In genomic region chr12:12336049-12336411, GRCh38 we compare ENCODE assay signal across 12 cellular contexts. TPM values are rescaled to one million over a fixed set of nuclear protein-coding genes. Genes with fewer than 3 reads are reported as not detected.
DNase-seq lines count a peak whose midpoint lies in the region; ATAC-seq and TF ChIP-seq lines count a peak whose summit lies in the region.
"Had no signal": no experiment of that assay in that cellular context is flagged by ENCODE, and none has a peak within 500 bp of the region (broad histone marks: within the 10 kb centered on the region; RNA-seq: fewer than 3 reads in every experiment).

No MANE protein-coding gene starts in this region.

- H4K20me1 ChIP-seq in mammary epithelial cell (ENCODE audit: insufficient read depth, low read length), result no peaks in the 10 kb centered on the region

- no peaks in the 10 kb centered on the region for H3K36me3 Mint-ChIP-seq in stimulated activated effector memory CD8-positive, alpha-beta T cell treated with anti-CD3 and anti-CD28 coated beads, Interleukin-12 subunit alpha, Interleukin-12 subunit beta, amount 100 ng/mL, for 72 hours
- no peaks in the 10 kb centered on the region for H3K36me3 Mint-ChIP-seq in activated CD8-positive, alpha-beta T cell treated with anti-CD3 and anti-CD28 coated beads, Interleukin-2, amount 10 ng/mL, durations not matched to agents 7 days and 5 days (ENCODE audit: low read depth)

- dilution Hi-C loops in mammary epithelial cell (cut with HindIII; ENCODE audit: low sequenced_read_pairs), result loop anchor here (25.0 kb wide), 2 partner anchors 249 to 749 kb away; no protein-coding TSS in a partner anchor

- TF ChIP-seq CTCF in mammary epithelial cell (conservative IDR thresholded peaks at IDR 0.05 in 1 of 2, IDR thresholded peaks at IDR 0.05 in 1 of 2; ENCODE audit: extremely low read depth in 1 of 2, insufficient read depth in 1 of 2, low read depth in 1 of 2, low read length in 2 of 2), result no peak

- no peaks in the 10 kb centered on the region for H3K27me3 ChIP-seq in mammary epithelial cell (ENCODE audit: insufficient read depth, low read length)

- H3K4me2 ChIP-seq in mammary epithelial cell (ENCODE audit: insufficient read depth, low read depth, low read length), result no peak overlapping the region

- H3K4me3 Mint-ChIP-seq in stimulated activated effector memory CD8-positive, alpha-beta T cell treated with anti-CD3 and anti-CD28 coated beads, Interleukin-12 subunit alpha, Interleukin-12 subunit beta, amount 100 ng/mL, for 72 hours, result no peak overlapping the region
- no peak overlapping the region for H3K4me3 Mint-ChIP-seq in activated CD8-positive, alpha-beta T cell treated with anti-CD3 and anti-CD28 coated beads, Interleukin-2, amount 10 ng/mL, durations not matched to agents 7 days and 5 days
- H3K4me3 Mint-ChIP-seq: activated naive CD8-positive, alpha-beta T cell treated with anti-CD3 and anti-CD28 coated beads, Interleukin-2, amount 50 U/mL, for 24 hours had no signal

- WGBS in mammary epithelial cell (ENCODE audit: low coverage, missing lambda C conversion rate), result 99% methylated on average over 5 of the region's 5 CpGs

- H3K4me1 ChIP-seq in mammary epithelial cell (ENCODE audit: insufficient read depth, low read length), result peaks cover 26% of the 10 kb centered on the region

- no peaks in the 10 kb centered on the region for H3K9me3 ChIP-seq in mammary epithelial cell (replicated peaks; ENCODE audit: insufficient read depth, low read length)
- H3K9me3 ChIP-seq: HAP-1 had no signal

- H3K9ac ChIP-seq in mammary epithelial cell (ENCODE audit: insufficient read depth, low read length), result no peak overlapping the region

- POLR2A ChIA-PET in activated CD8-positive, alpha-beta T cell treated with anti-CD3 and anti-CD28 coated beads, Interleukin-2, amount 10 ng/mL, durations not matched to agents 7 days and 5 days (lab: Charles Lee), result no interaction called here

- H3K27me3 Mint-ChIP-seq in activated CD8-positive, alpha-beta T cell treated with anti-CD3 and anti-CD28 coated beads, Interleukin-2, amount 10 ng/mL, durations not matched to agents 7 days and 5 days (ENCODE audit: low read depth), result peaks cover 13% of the 10 kb centered on the region

- CTCF ChIA-PET in mammary epithelial cell (lab: Charles Lee; ENCODE audit: low non-redundant PET), result no interaction called here
- CTCF ChIA-PET in activated CD8-positive, alpha-beta T cell treated with anti-CD3 and anti-CD28 coated beads, Interleukin-2, amount 10 ng/mL, durations not matched to agents 7 days and 5 days (lab: Charles Lee), result interaction anchor here (1.2 to 3.9 kb wide), 5 partner anchors 8 to 300 kb away, joined by 4 to 16 read pairs (median 5); partner anchors contain the start of genes BORCS5 and MANSC1

- no peak overlapping the region for H3K27ac ChIP-seq in mammary epithelial cell (ENCODE audit: insufficient read depth, low read depth, low read length)

- H3K27ac Mint-ChIP-seq in stimulated activated effector memory CD8-positive, alpha-beta T cell treated with anti-CD3 and anti-CD28 coated beads, Interleukin-12 subunit alpha, Interleukin-12 subunit beta, amount 100 ng/mL, for 72 hours, result no peak overlapping the region
- H3K27ac Mint-ChIP-seq in activated CD8-positive, alpha-beta T cell treated with anti-CD3 and anti-CD28 coated beads, Interleukin-2, amount 10 ng/mL, durations not matched to agents 7 days and 5 days, result no peak overlapping the region
- H3K27ac Mint-ChIP-seq: activated naive CD8-positive, alpha-beta T cell treated with anti-CD3 and anti-CD28 coated beads, Interleukin-2, amount 50 U/mL, for 24 hours had no signal

- H3K9me3 Mint-ChIP-seq in stimulated activated effector memory CD8-positive, alpha-beta T cell treated with anti-CD3 and anti-CD28 coated beads, Interleukin-12 subunit alpha, Interleukin-12 subunit beta, amount 100 ng/mL, for 72 hours, result no peaks in the 10 kb centered on the region
- no peaks in the 10 kb centered on the region for H3K9me3 Mint-ChIP-seq in activated CD8-positive, alpha-beta T cell treated with anti-CD3 and anti-CD28 coated beads, Interleukin-2, amount 10 ng/mL, durations not matched to agents 7 days and 5 days (ENCODE audit: insufficient read depth)
- H3K9me3 Mint-ChIP-seq: activated naive CD8-positive, alpha-beta T cell treated with anti-CD3 and anti-CD28 coated beads, Interleukin-2, amount 50 U/mL, for 24 hours had no signal

- H3K4me1 Mint-ChIP-seq in stimulated activated effector memory CD8-positive, alpha-beta T cell treated with anti-CD3 and anti-CD28 coated beads, Interleukin-12 subunit alpha, Interleukin-12 subunit beta, amount 100 ng/mL, for 72 hours, result peaks cover 31% of the 10 kb centered on the region
- peaks cover 24% of the 10 kb centered on the region for H3K4me1 Mint-ChIP-seq in activated CD8-positive, alpha-beta T cell treated with anti-CD3 and anti-CD28 coated beads, Interleukin-2, amount 10 ng/mL, durations not matched to agents 7 days and 5 days (ENCODE audit: low read depth)

- intact Hi-C loops in mammary epithelial cell (cut with micrococcal nuclease), result loop anchor here (10.0 kb wide), 2 partner anchors 751 to 781 kb away; no protein-coding TSS in a partner anchor

- no peaks in the 10 kb centered on the region for H3K36me3 ChIP-seq in mammary epithelial cell (ENCODE audit: insufficient read depth, low read length)
- H3K36me3 ChIP-seq: HAP-1 had no signal

- BruUV-seq in mammary epithelial cell (replicated peaks; lab: Mats Ljungman, UMichigan), result no TSS peak

- H2AFZ ChIP-seq in mammary epithelial cell (ENCODE audit: low read depth, low read length), result no peak overlapping the region

- peaks cover 39% of the 10 kb centered on the region for H3K79me2 ChIP-seq in mammary epithelial cell (ENCODE audit: insufficient read depth, low read length)

- DNase-seq in mammary epithelial cell (peak; percentile 30), DMS79 (lab: John Stamatoyannopoulos, UW) (no peak)
- DNase-seq in stimulated activated effector memory CD8-positive, alpha-beta T cell treated with anti-CD3 and anti-CD28 coated beads, Interleukin-12 subunit alpha, Interleukin-12 subunit beta, amount 100 ng/mL, for 72 hours (ENCODE audit: low spot score in 2 of 2), result no peak
- DNase-seq in activated CD8-positive, alpha-beta T cell treated with anti-CD3 and anti-CD28 coated beads, Interleukin-2, amount 10 ng/mL, durations not matched to agents 7 days and 5 days, result no peak
- DNase-seq: activated CD8-positive, alpha-beta memory T cell treated with anti-CD3 and anti-CD28 coated beads for 24 hours; activated naive CD8-positive, alpha-beta T cell treated with anti-CD3 and anti-CD28 coated beads, Interleukin-2, amount 50 U/mL, for 24 hours; NCI-H1436; T-helper 1 cell had no signal

- no peak overlapping the region for H3K4me3 ChIP-seq in mammary epithelial cell (replicated peaks in 1 of 3; ENCODE audit: insufficient read depth in 1 of 3, low read depth in 2 of 3, low read length in 3 of 3)
- H3K4me3 ChIP-seq: HAP-1 had no signal

- in situ Hi-C loops in mammary epithelial cell (cut with MboI; ENCODE audit: low sequenced_read_pairs in 2 of 2), result loop anchor here (10.0 to 25.0 kb wide), 3 partner anchors 251 to 774 kb away; no protein-coding TSS in a partner anchor

- ATAC-seq in GM19351 (IDR thresholded peaks at IDR 0.05; ENCODE audit: unreplicated experiment) (peak; percentile 69), HG03175 (IDR thresholded peaks at IDR 0.05; ENCODE audit: unreplicated experiment) (peak; percentile 62), GM19452 (IDR thresholded peaks at IDR 0.05; ENCODE audit: unreplicated experiment) (no peak)
- peak; percentile 56 for ATAC-seq in stimulated activated effector memory CD8-positive, alpha-beta T cell treated with anti-CD3 and anti-CD28 coated beads, Interleukin-12 subunit alpha, Interleukin-12 subunit beta, amount 100 ng/mL, for 72 hours
- no peak for ATAC-seq in activated CD8-positive, alpha-beta T cell treated with anti-CD3 and anti-CD28 coated beads, Interleukin-2, amount 10 ng/mL, durations not matched to agents 7 days and 5 days
- ATAC-seq: activated naive CD8-positive, alpha-beta T cell treated with anti-CD3 and anti-CD28 coated beads, Interleukin-2, amount 50 U/mL, for 24 hours had no signal

RNA-seq across cellular contexts. Expression of gene MANSC1, which starts 14.0 kb away (rescaled TPM):
- total RNA-seq in mammary epithelial cell, result 10 to 100 TPM in 1 of 2 donors, 1 to 10 TPM in 1; 7.2 to 13.4 TPM
- 2.5 TPM for polyA plus RNA-seq in mammary epithelial cell
- polyA minus RNA-seq in mammary epithelial cell, result 5.6 TPM
- under 1 TPM in 1 of 2 experiments, not detected in 1; 0.13 TPM for total RNA-seq in activated CD8-positive, alpha-beta T cell treated with anti-CD3 and anti-CD28 coated beads, Interleukin-2, amount 10 ng/mL, durations not matched to agents 7 days and 5 days

RNA-seq across cellular contexts. Expression of gene BORCS5, which starts 20.8 kb away (rescaled TPM):
- 10 to 100 TPM; 17.9 to 24.8 TPM for total RNA-seq in mammary epithelial cell
- polyA plus RNA-seq in mammary epithelial cell, result 22.5 TPM
- polyA minus RNA-seq in mammary epithelial cell, result 2.2 TPM
- 10 to 100 TPM; 18.8 to 21.2 TPM for total RNA-seq in activated CD8-positive, alpha-beta T cell treated with anti-CD3 and anti-CD28 coated beads, Interleukin-2, amount 10 ng/mL, durations not matched to agents 7 days and 5 days

Comparison
In these comparisons a context has a peak if more than half of its experiments do, and no peak if none do; other contexts are left out.
1. ATAC-seq: peak in GM19351 (single experiment), HG03175 (single experiment) and stimulated activated effector memory CD8-positive, alpha-beta T cell treated with anti-CD3 and anti-CD28 coated beads, Interleukin-12 subunit alpha, Interleukin-12 subunit beta, amount 100 ng/mL, for 72 hours (single experiment); none in activated CD8-positive, alpha-beta T cell treated with anti-CD3 and anti-CD28 coated beads, Interleukin-2, amount 10 ng/mL, durations not matched to agents 7 days and 5 days (single experiment) and GM19452 (single experiment).
2. RNA of gene MANSC1, which starts 14.0 kb away (total RNA-seq): 7.2 to 13.4 TPM in mammary epithelial cell; 0.13 TPM in activated CD8-positive, alpha-beta T cell treated with anti-CD3 and anti-CD28 coated beads, Interleukin-2, amount 10 ng/mL, durations not matched to agents 7 days and 5 days; every median in the first group is over 4 times any median in the second.